Comparison of ENCODE assay signal across 34 cellular contexts in genomic region chr13:98629055-98629454, GRCh38. TPM values are rescaled to one million over a fixed set of nuclear protein-coding genes. Genes with fewer than 3 reads are reported as not detected.
DNase-seq lines count a peak whose midpoint lies in the region; ATAC-seq, FAIRE-seq and TF ChIP-seq lines count a peak whose summit lies in the region.
"Had no signal": no experiment of that assay in that cellular context is flagged by ENCODE, and none has a peak within 500 bp of the region (broad histone marks: within the 10 kb centered on the region; RNA-seq: fewer than 3 reads in every experiment).

No MANE protein-coding gene starts in this region.

- POLR2A ChIA-PET in CD4-positive, alpha-beta T cell (lab: Charles Lee): no interaction called here

- peaks cover 10% of the 10 kb centered on the region for H3K4me1 ChIP-seq in body of pancreas
- no peaks in the 10 kb centered on the region for H3K4me1 ChIP-seq in pancreas
- H3K4me1 ChIP-seq in small intestine (ENCODE audit: control insufficient read depth in 2 of 2, insufficient read depth in 1 of 2, low read depth in 1 of 2, low read length in 1 of 2): no peaks in the 10 kb centered on the region
- H3K4me1 ChIP-seq: BE2C had no signal

- CTCF ChIA-PET in CD4-positive, alpha-beta T cell (lab: Charles Lee): interaction anchor here (0.5 kb wide), 1 partner anchor 8 kb away, joined by 4 read pairs; no protein-coding TSS in a partner anchor

- 31 to 54% methylated on average over 3 of the region's 3 CpGs for WGBS in body of pancreas, 2 donors
- WGBS in pancreas, 2 donors: 41 to 44% methylated on average over 3 of the region's 3 CpGs
- 19 to 69% (median 26%) methylated on average over 3 of the region's 3 CpGs for WGBS in small intestine, 3 donors

- no peaks in the 10 kb centered on the region for H3K4me1 Mint-ChIP-seq in CD4-positive, alpha-beta T cell (ENCODE audit: low read depth)
- H3K4me1 Mint-ChIP-seq: B cell; CD8-positive, alpha-beta memory T cell had no signal

- ATAC-seq in body of pancreas (peak; percentile 48), pancreas (peak; percentile 35 to 91 (median 62)), HG03108 (IDR thresholded peaks at IDR 0.05; ENCODE audit: unreplicated experiment) (no peak), GM19463 (IDR thresholded peaks at IDR 0.05; ENCODE audit: unreplicated experiment) (no peak)
- ATAC-seq in CD4-positive, alpha-beta T cell (ENCODE audit: poor library complexity): no peak
- ATAC-seq: A549; CD8-positive, alpha-beta T cell had no signal

- TF ChIP-seq CTCF in body of pancreas (IDR thresholded peaks at IDR 0.05) (no peak), pancreas (IDR thresholded peaks at IDR 0.05) (no peak)
- TF ChIP-seq CTCF in CD4-positive, alpha-beta T cell (IDR thresholded peaks at IDR 0.05): no peak

- H3K4me3 ChIP-seq in body of pancreas (no peak overlapping the region), pancreas (no peak overlapping the region), small intestine (ENCODE audit: low read depth in 1 of 2, low read length in 2 of 2) (no peak overlapping the region)
- H3K4me3 ChIP-seq: A549; BLaER1; BLaER1 treated with 17β-estradiol and CSF1 and Interleukin-3, amounts not matched to agents 10 nM and 100 nM had no signal

- no peaks in the 10 kb centered on the region for H3K9me3 ChIP-seq in body of pancreas
- H3K9me3 ChIP-seq in pancreas: no peaks in the 10 kb centered on the region
- H3K9me3 ChIP-seq in small intestine (ENCODE audit: control insufficient read depth, low read depth): no peaks in the 10 kb centered on the region
- H3K9me3 ChIP-seq in CD4-positive, alpha-beta T cell (ENCODE audit: control insufficient read depth, low read length): no peaks in the 10 kb centered on the region
- H3K9me3 ChIP-seq: A549; BE2C; BLaER1; BLaER1 treated with 17β-estradiol and CSF1 and Interleukin-3, amounts not matched to agents 10 nM and 100 nM; Caco-2 had no signal

- no peaks in the 10 kb centered on the region for H3K27me3 ChIP-seq in body of pancreas
- H3K27me3 ChIP-seq in pancreas: no peaks in the 10 kb centered on the region
- H3K27me3 ChIP-seq in small intestine (ENCODE audit: control insufficient read depth in 2 of 2, insufficient read depth in 2 of 2, low read length in 2 of 2): no peaks in the 10 kb centered on the region
- no peaks in the 10 kb centered on the region for H3K27me3 ChIP-seq in CD4-positive, alpha-beta T cell (ENCODE audit: control insufficient read depth, insufficient read depth, low read length)
- H3K27me3 ChIP-seq: BE2C had no signal

- H3K36me3 ChIP-seq in body of pancreas (replicated peaks in 1 of 2; ENCODE audit: insufficient read depth in 1 of 2, low read depth in 2 of 2) (no peaks in the 10 kb centered on the region), pancreas (no peaks in the 10 kb centered on the region), small intestine (ENCODE audit: control insufficient read depth in 2 of 2, insufficient read depth in 2 of 2, low read length in 2 of 2) (no peaks in the 10 kb centered on the region)
- H3K36me3 ChIP-seq: BE2C; BLaER1; BLaER1 treated with 17β-estradiol and CSF1 and Interleukin-3, amounts not matched to agents 10 nM and 100 nM had no signal

- intact Hi-C loops in body of pancreas (cut with DNase I) (no loop called here), pancreas (cut with DNase I) (no loop called here)
- intact Hi-C loops in CD4-positive, alpha-beta T cell (cut with DNase I, micrococcal nuclease): no loop called here

- no peak overlapping the region for H3K4me3 Mint-ChIP-seq in CD4-positive, alpha-beta T cell
- H3K4me3 Mint-ChIP-seq: B cell; CD14-positive monocyte; CD4-positive, alpha-beta memory T cell; CD4-positive, CD25-positive, alpha-beta regulatory T cell; CD8-positive, alpha-beta memory T cell; CD8-positive, alpha-beta T cell had no signal

- H3K27me3 Mint-ChIP-seq in CD4-positive, alpha-beta T cell: no peaks in the 10 kb centered on the region

- H3K36me3 Mint-ChIP-seq in CD4-positive, alpha-beta T cell (ENCODE audit: low read depth): no peaks in the 10 kb centered on the region
- H3K36me3 Mint-ChIP-seq: CD14-positive monocyte; CD4-positive, alpha-beta memory T cell; CD4-positive, CD25-positive, alpha-beta regulatory T cell; CD8-positive, alpha-beta T cell had no signal

- TF ChIP-seq POLR2A in body of pancreas (IDR thresholded peaks at IDR 0.05): no peak

- H3K9me3 Mint-ChIP-seq in CD4-positive, alpha-beta T cell: no peaks in the 10 kb centered on the region
- H3K9me3 Mint-ChIP-seq: CD14-positive monocyte; CD4-positive, CD25-positive, alpha-beta regulatory T cell; CD8-positive, alpha-beta memory T cell had no signal

- H3K27ac ChIP-seq in body of pancreas: no peak overlapping the region
- H3K27ac ChIP-seq in pancreas: no peak overlapping the region
- H3K27ac ChIP-seq in small intestine (ENCODE audit: low read depth in 1 of 2, low read length in 1 of 2): no peak overlapping the region
- no peak overlapping the region for H3K27ac ChIP-seq in CD4-positive, alpha-beta T cell (ENCODE audit: low read depth, low read length)
- H3K27ac ChIP-seq: 22Rv1; A549; BLaER1; BLaER1 treated with 17β-estradiol and CSF1 and Interleukin-3, amounts not matched to agents 10 nM and 100 nM; C4-2B had no signal

- no peak for FAIRE-seq in pancreas (lab: Jason Lieb, UNC)
- no peak for FAIRE-seq in small intestine (lab: Jason Lieb, UNC)
- FAIRE-seq: A204.1, A549, D721Med had no signal

- DNase-seq in body of pancreas: peak in 1 of 4 donors; percentile 18
- DNase-seq in pancreas: peak in 1 of 6 donors; percentile 24
- peak; percentile 68 for DNase-seq in small intestine
- no peak for DNase-seq in CD4-positive, alpha-beta T cell
- DNase-seq: 8988T; ACHN; AML-193; BE2C; C1 segment of cervical spinal cord; Caco-2; Calu3; CD4-positive, alpha-beta memory T cell; CD4-positive, CD25-positive, alpha-beta regulatory T cell; CD8-positive, alpha-beta memory T cell; CD8-positive, alpha-beta T cell; COR-L47; DMS 273 treated with DMSO at 0.1 percent for 48 hours; DMS153; DMS53; DMS79; DMS79 treated with DMSO at 0.1 percent for 48 hours; DND-41; EL had no signal

- H3K27ac Mint-ChIP-seq in CD4-positive, alpha-beta T cell: no peak overlapping the region
- H3K27ac Mint-ChIP-seq: B cell; CD14-positive monocyte; CD4-positive, alpha-beta memory T cell; CD4-positive, CD25-positive, alpha-beta regulatory T cell; CD8-positive, alpha-beta memory T cell; CD8-positive, alpha-beta T cell had no signal

RNA-seq across cellular contexts. Expression of gene STK24, which starts 52.1 kb away (rescaled TPM):
- 10 to 100 TPM; 35.0 to 56.7 TPM for total RNA-seq in body of pancreas
- 10 to 100 TPM; 28.4 to 55.7 (median 39.1) TPM for total RNA-seq in pancreas
- polyA plus RNA-seq in pancreas: 10 to 100 TPM; 15.5 to 32.5 TPM
- 100 to 1,000 TPM in 2 of 3 donors, 10 to 100 TPM in 1; 71.4 to 116 (median 114) TPM for polyA plus RNA-seq in small intestine
- total RNA-seq in CD4-positive, alpha-beta T cell: 10 to 100 TPM; 82.3 to 85.2 TPM

Comparison
In these comparisons a context has a peak if more than half of its experiments do, and no peak if none do; other contexts are left out.
1. ATAC-seq: peak in body of pancreas (single experiment) and pancreas (4 of 4); none in HG03108 (single experiment), CD4-positive, alpha-beta T cell (single experiment) and GM19463 (single experiment).